ENCODE assay signal across 1 cellular context in the genomic region with DNA sequence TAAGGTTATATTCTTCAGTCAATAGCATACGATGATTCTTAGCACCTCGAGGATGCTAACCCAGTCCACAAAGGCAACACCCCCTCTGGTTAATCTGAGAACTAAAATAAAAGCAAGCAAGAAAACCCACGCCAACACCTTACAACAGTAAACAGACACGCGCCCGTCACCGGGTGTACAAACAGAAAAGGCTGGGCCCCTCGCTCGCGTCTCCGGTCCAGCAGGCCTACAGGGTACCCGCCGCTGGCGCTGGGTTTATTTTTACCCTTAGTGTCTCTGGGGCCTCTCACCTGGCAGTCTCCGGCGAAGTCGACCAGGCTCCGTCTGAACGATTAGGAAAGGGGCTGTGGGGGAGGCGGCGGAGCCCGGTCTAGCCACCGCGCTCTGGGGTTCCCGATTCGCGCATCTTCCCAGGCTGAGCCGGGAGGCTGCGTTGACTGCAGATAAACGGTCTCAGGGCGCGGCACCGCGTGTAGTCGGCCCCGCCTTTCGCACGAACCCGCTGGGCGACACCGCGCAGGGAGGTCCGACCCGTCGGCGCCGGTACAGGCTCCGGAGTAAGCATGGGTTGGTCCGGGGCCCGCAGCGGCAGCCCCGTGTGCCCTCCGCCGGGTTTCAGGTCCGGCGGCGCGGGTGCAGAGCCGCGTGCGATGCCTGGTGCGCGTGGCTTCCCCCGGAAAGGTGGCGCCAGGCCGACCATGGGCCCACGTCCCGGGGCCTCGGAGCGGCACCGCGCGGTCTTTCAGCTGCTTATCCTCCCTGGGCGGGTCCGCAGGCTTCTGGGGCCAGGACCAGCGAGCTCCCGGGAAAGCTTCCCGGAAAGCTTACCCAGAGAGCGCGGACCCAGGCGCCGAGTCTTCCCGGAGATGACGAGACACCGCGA.
TF ChIP-seq lines count a peak whose summit lies in the region.

A gene with protein sequence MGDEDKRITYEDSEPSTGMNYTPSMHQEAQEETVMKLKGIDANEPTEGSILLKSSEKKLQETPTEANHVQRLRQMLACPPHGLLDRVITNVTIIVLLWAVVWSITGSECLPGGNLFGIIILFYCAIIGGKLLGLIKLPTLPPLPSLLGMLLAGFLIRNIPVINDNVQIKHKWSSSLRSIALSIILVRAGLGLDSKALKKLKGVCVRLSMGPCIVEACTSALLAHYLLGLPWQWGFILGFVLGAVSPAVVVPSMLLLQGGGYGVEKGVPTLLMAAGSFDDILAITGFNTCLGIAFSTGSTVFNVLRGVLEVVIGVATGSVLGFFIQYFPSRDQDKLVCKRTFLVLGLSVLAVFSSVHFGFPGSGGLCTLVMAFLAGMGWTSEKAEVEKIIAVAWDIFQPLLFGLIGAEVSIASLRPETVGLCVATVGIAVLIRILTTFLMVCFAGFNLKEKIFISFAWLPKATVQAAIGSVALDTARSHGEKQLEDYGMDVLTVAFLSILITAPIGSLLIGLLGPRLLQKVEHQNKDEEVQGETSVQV (minus strand): TSS at position 868 of the 883 bp plus-strand sequence. CDS start 9,211 bp downstream, outside the sequence.

TF ChIP-seq in K562, 482 proteins besides CTCF, POLR2A, EP300 and RAD21 (continued from another document and continues in another):
- TF ChIP-seq L3MBTL2 (IDR thresholded peaks at IDR 0.05) (peak; percentile 97), CCAR2 (IDR thresholded peaks at IDR 0.05; ENCODE audit: low read depth, low read length) (no peak), ZFP30 (CRISPR knock-in tag; IDR thresholded peaks at IDR 0.05; ENCODE audit: borderline replicate concordance) (no peak), E2F3 (CRISPR knock-in tag; IDR thresholded peaks at IDR 0.05) (0 out of 2 replicates have a peak, but pooled peaks have one; percentile 21), HDGF (IDR thresholded peaks at IDR 0.05) (no peak), TSC22D4 (tag; IDR thresholded peaks at IDR 0.05) (no peak), STAG1 (CRISPR knock-in tag; IDR thresholded peaks at IDR 0.05; ENCODE audit: borderline replicate concordance) (peak; percentile 4; the same call in 1 of the 2 replicates), NFE2 (IDR thresholded peaks at IDR 0.05; ENCODE audit: low read depth) (no peak), RCOR1 (IDR thresholded peaks at IDR 0.05; ENCODE audit: borderline replicate concordance in 1 of 2, low read depth in 2 of 2, low read length in 2 of 2) (peak in 1 of 2 experiments; percentile 60; a peak in 1 of 4 replicates), GATAD2B (IDR thresholded peaks at IDR 0.05; ENCODE audit: borderline replicate concordance) (0 out of 2 replicates have a peak, but pooled peaks have one; percentile 39), CBX1 (IDR thresholded peaks at IDR 0.05; ENCODE audit: low read depth) (peak; percentile 66), ZNF174 (CRISPR knock-in tag; IDR thresholded peaks at IDR 0.05) (no peak), POLR3A (IDR thresholded peaks at IDR 0.05; ENCODE audit: borderline replicate concordance, extremely low read depth, insufficient read depth, insufficient read length) (no peak), ZNF583 (CRISPR knock-in tag; IDR thresholded peaks at IDR 0.05) (peak; percentile 73), CEBPB (tag; IDR thresholded peaks at IDR 0.05) (no peak), NCOA6 (IDR thresholded peaks at IDR 0.05) (no peak), ZNF143 (CRISPR knock-in tag; IDR thresholded peaks at IDR 0.05) (no peak), PHF20 (IDR thresholded peaks at IDR 0.05; ENCODE audit: partially characterized antibody) (peak; percentile 39), FOXK1 (CRISPR knock-in tag; IDR thresholded peaks at IDR 0.05; ENCODE audit: borderline replicate concordance) (peak; percentile 86), BACH1 (tag; IDR thresholded peaks at IDR 0.05) (no peak), KDM4B (IDR thresholded peaks at IDR 0.05; ENCODE audit: borderline replicate concordance in 2 of 2, low read depth in 1 of 2) (no peak; a peak in 1 of 4 replicates), WHSC1 (IDR thresholded peaks at IDR 0.05; ENCODE audit: low read length) (no peak), ZNF184 (CRISPR knock-in tag; IDR thresholded peaks at IDR 0.05) (no peak), RBM39 (optimal IDR thresholded peaks at IDR 0.05; ENCODE audit: low read depth, low read length) (no peak), ESRRB (CRISPR knock-in tag; IDR thresholded peaks at IDR 0.05; ENCODE audit: borderline replicate concordance) (no peak), ZC3H4 (CRISPR knock-in tag; IDR thresholded peaks at IDR 0.05; ENCODE audit: borderline replicate concordance) (no peak), ZNF561 (CRISPR knock-in tag; conservative IDR thresholded peaks at IDR 0.05) (no peak), HNRNPL (IDR thresholded peaks at IDR 0.05; ENCODE audit: low read depth, low read length) (peak; percentile 69), PURB (CRISPR knock-in tag; IDR thresholded peaks at IDR 0.05; ENCODE audit: low read depth) (no peak), JUN (IDR thresholded peaks at IDR 0.05; ENCODE audit: borderline replicate concordance, low read depth, low read length) (0 out of 2 replicates have a peak, but pooled peaks have one; percentile 3), JUN (CRISPR knock-in tag; IDR thresholded peaks at IDR 0.05; ENCODE audit: borderline replicate concordance) (peak; percentile 86; the same call in 1 of the 2 replicates), TARDBP (IDR thresholded peaks at IDR 0.05) (no peak), NONO (IDR thresholded peaks at IDR 0.05; ENCODE audit: low read depth in 2 of 2, low read length in 1 of 2) (peak in 1 of 2 experiments; percentile 83; a peak in 2 of 4 replicates), ZNF41 (CRISPR knock-in tag; conservative IDR thresholded peaks at IDR 0.05) (no peak), ETS2 (tag; IDR thresholded peaks at IDR 0.05; ENCODE audit: borderline replicate concordance, poor library complexity, severe bottlenecking) (no peak), ZSCAN32 (CRISPR knock-in tag; IDR thresholded peaks at IDR 0.05) (no peak), SIN3A (IDR thresholded peaks at IDR 0.05; ENCODE audit: borderline replicate concordance in 2 of 2, control insufficient read depth in 1 of 2, low read depth in 2 of 2, low read length in 2 of 2) (no peak)
- TF ChIP-seq, protein P1, sequence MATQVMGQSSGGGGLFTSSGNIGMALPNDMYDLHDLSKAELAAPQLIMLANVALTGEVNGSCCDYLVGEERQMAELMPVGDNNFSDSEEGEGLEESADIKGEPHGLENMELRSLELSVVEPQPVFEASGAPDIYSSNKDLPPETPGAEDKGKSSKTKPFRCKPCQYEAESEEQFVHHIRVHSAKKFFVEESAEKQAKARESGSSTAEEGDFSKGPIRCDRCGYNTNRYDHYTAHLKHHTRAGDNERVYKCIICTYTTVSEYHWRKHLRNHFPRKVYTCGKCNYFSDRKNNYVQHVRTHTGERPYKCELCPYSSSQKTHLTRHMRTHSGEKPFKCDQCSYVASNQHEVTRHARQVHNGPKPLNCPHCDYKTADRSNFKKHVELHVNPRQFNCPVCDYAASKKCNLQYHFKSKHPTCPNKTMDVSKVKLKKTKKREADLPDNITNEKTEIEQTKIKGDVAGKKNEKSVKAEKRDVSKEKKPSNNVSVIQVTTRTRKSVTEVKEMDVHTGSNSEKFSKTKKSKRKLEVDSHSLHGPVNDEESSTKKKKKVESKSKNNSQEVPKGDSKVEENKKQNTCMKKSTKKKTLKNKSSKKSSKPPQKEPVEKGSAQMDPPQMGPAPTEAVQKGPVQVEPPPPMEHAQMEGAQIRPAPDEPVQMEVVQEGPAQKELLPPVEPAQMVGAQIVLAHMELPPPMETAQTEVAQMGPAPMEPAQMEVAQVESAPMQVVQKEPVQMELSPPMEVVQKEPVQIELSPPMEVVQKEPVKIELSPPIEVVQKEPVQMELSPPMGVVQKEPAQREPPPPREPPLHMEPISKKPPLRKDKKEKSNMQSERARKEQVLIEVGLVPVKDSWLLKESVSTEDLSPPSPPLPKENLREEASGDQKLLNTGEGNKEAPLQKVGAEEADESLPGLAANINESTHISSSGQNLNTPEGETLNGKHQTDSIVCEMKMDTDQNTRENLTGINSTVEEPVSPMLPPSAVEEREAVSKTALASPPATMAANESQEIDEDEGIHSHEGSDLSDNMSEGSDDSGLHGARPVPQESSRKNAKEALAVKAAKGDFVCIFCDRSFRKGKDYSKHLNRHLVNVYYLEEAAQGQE (CRISPR knock-in tag; IDR thresholded peaks at IDR 0.05; ENCODE audit: low read depth) = no peak
- TF ChIP-seq, protein P2, sequence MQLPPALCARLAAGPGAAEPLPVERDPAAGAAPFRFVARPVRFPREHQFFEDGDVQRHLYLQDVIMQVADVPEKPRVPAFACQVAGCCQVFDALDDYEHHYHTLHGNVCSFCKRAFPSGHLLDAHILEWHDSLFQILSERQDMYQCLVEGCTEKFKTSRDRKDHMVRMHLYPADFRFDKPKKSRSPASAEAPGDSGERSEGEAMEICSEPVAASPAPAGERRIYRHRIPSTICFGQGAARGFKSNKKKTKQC (CRISPR knock-in tag; IDR thresholded peaks at IDR 0.05) = peak; percentile 97
- TF ChIP-seq, protein P3, sequence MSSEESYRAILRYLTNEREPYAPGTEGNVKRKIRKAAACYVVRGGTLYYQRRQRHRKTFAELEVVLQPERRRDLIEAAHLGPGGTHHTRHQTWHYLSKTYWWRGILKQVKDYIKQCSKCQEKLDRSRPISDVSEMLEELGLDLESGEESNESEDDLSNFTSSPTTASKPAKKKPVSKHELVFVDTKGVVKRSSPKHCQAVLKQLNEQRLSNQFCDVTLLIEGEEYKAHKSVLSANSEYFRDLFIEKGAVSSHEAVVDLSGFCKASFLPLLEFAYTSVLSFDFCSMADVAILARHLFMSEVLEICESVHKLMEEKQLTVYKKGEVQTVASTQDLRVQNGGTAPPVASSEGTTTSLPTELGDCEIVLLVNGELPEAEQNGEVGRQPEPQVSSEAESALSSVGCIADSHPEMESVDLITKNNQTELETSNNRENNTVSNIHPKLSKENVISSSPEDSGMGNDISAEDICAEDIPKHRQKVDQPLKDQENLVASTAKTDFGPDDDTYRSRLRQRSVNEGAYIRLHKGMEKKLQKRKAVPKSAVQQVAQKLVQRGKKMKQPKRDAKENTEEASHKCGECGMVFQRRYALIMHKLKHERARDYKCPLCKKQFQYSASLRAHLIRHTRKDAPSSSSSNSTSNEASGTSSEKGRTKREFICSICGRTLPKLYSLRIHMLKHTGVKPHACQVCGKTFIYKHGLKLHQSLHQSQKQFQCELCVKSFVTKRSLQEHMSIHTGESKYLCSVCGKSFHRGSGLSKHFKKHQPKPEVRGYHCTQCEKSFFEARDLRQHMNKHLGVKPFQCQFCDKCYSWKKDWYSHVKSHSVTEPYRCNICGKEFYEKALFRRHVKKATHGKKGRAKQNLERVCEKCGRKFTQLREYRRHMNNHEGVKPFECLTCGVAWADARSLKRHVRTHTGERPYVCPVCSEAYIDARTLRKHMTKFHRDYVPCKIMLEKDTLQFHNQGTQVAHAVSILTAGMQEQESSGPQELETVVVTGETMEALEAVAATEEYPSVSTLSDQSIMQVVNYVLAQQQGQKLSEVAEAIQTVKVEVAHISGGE (CRISPR knock-in tag; IDR thresholded peaks at IDR 0.05) = peak in 1 of 3 experiments; percentile 42; a peak in 1 of 6 replicates
- TF ChIP-seq, protein P4, sequence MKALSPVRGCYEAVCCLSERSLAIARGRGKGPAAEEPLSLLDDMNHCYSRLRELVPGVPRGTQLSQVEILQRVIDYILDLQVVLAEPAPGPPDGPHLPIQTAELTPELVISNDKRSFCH (CRISPR knock-in tag; IDR thresholded peaks at IDR 0.05) = no peak
- TF ChIP-seq, protein P4 (tag; IDR thresholded peaks at IDR 0.05) = no peak
- TF ChIP-seq, protein P5, sequence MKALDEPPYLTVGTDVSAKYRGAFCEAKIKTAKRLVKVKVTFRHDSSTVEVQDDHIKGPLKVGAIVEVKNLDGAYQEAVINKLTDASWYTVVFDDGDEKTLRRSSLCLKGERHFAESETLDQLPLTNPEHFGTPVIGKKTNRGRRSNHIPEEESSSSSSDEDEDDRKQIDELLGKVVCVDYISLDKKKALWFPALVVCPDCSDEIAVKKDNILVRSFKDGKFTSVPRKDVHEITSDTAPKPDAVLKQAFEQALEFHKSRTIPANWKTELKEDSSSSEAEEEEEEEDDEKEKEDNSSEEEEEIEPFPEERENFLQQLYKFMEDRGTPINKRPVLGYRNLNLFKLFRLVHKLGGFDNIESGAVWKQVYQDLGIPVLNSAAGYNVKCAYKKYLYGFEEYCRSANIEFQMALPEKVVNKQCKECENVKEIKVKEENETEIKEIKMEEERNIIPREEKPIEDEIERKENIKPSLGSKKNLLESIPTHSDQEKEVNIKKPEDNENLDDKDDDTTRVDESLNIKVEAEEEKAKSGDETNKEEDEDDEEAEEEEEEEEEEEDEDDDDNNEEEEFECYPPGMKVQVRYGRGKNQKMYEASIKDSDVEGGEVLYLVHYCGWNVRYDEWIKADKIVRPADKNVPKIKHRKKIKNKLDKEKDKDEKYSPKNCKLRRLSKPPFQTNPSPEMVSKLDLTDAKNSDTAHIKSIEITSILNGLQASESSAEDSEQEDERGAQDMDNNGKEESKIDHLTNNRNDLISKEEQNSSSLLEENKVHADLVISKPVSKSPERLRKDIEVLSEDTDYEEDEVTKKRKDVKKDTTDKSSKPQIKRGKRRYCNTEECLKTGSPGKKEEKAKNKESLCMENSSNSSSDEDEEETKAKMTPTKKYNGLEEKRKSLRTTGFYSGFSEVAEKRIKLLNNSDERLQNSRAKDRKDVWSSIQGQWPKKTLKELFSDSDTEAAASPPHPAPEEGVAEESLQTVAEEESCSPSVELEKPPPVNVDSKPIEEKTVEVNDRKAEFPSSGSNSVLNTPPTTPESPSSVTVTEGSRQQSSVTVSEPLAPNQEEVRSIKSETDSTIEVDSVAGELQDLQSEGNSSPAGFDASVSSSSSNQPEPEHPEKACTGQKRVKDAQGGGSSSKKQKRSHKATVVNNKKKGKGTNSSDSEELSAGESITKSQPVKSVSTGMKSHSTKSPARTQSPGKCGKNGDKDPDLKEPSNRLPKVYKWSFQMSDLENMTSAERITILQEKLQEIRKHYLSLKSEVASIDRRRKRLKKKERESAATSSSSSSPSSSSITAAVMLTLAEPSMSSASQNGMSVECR (CRISPR knock-in tag; IDR thresholded peaks at IDR 0.05) = no peak; the same call in none of the 2 replicates
- TF ChIP-seq, protein P6, sequence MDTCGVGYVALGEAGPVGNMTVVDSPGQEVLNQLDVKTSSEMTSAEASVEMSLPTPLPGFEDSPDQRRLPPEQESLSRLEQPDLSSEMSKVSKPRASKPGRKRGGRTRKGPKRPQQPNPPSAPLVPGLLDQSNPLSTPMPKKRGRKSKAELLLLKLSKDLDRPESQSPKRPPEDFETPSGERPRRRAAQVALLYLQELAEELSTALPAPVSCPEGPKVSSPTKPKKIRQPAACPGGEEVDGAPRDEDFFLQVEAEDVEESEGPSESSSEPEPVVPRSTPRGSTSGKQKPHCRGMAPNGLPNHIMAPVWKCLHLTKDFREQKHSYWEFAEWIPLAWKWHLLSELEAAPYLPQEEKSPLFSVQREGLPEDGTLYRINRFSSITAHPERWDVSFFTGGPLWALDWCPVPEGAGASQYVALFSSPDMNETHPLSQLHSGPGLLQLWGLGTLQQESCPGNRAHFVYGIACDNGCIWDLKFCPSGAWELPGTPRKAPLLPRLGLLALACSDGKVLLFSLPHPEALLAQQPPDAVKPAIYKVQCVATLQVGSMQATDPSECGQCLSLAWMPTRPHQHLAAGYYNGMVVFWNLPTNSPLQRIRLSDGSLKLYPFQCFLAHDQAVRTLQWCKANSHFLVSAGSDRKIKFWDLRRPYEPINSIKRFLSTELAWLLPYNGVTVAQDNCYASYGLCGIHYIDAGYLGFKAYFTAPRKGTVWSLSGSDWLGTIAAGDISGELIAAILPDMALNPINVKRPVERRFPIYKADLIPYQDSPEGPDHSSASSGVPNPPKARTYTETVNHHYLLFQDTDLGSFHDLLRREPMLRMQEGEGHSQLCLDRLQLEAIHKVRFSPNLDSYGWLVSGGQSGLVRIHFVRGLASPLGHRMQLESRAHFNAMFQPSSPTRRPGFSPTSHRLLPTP (IDR thresholded peaks at IDR 0.05; ENCODE audit: borderline replicate concordance, extremely low read depth, insufficient read length) = no peak
